In the genomic region with DNA sequence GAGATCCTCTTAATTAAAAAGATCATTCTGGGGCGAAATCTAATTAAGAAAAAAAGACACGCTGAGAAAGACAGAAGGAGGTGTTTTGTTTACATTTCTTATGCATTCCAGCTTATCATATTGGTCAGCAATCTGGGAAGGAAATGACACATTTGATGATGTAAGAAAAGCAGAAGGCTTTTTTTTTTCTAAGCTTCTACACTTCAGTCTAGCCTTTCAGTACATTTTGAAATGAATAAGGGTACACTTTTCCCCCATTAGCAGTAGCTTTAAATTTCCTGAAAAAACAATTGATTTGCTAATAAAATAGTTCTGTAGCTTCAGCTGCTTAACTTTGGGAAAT, we compare ENCODE assay signal across 1 cellular context.
TF ChIP-seq lines count a peak whose summit lies in the region.

No MANE protein-coding gene starts in this region.

TF ChIP-seq in endothelial cell of umbilical vein, 7 proteins besides CTCF, POLR2A, EP300 and RAD21:
- TF ChIP-seq EZH2 (IDR thresholded peaks at IDR 0.05; ENCODE audit: borderline replicate concordance, low read depth, low read length, severe bottlenecking) (no peak), POLR2AphosphoS5 (IDR thresholded peaks at IDR 0.05; ENCODE audit: insufficient read depth, low read depth, low read length) (no peak), GATA2 (IDR thresholded peaks at IDR 0.05; ENCODE audit: insufficient read depth, insufficient read length, low read depth, low read length) (peak; percentile 22), MYC (IDR thresholded peaks at IDR 0.05; ENCODE audit: low read depth, low read length) (no peak), JUN (IDR thresholded peaks at IDR 0.05; ENCODE audit: borderline replicate concordance, insufficient read depth, insufficient read length, low read depth) (peak; percentile 68), FOS (IDR thresholded peaks at IDR 0.05; ENCODE audit: borderline replicate concordance, insufficient read depth, low read length) (peak; percentile 38)
- TF ChIP-seq, protein P1, sequence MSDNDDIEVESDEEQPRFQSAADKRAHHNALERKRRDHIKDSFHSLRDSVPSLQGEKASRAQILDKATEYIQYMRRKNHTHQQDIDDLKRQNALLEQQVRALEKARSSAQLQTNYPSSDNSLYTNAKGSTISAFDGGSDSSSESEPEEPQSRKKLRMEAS (IDR thresholded peaks at IDR 0.05; ENCODE audit: insufficient read depth, insufficient read length) = no peak
TF ChIP-seq in endothelial cell of umbilical vein: peak in this region for 3.
